In genomic region chr21:44939532-44940115, GRCh38 we compare ENCODE assay signal across 1 cellular context.
A peak's percentile ranks its signal among the peaks of the same experiment; 100 is the strongest.
TF ChIP-seq lines count a peak whose summit lies in the region.

Gene SLX9 (plus strand): TSS chr21:44940029. CDS start chr21:44940058, 29 bp downstream.

TF ChIP-seq in HepG2, 621 proteins besides CTCF, POLR2A, EP300 and RAD21 (continued from another document):
- peak; percentile 53 for TF ChIP-seq FOSL2 (CRISPR knock-in tag; IDR thresholded peaks at IDR 0.05)
- TF ChIP-seq ZHX2 (IDR thresholded peaks at IDR 0.05; ENCODE audit: low read depth) = peak; percentile 84
- no peak for TF ChIP-seq ZHX2 (CRISPR knock-in tag; IDR thresholded peaks at IDR 0.05; ENCODE audit: borderline replicate concordance)
- no peak; the same call in 1 of the 2 replicates for TF ChIP-seq ZNF782 (CRISPR knock-in tag; IDR thresholded peaks at IDR 0.05; ENCODE audit: borderline replicate concordance)
- TF ChIP-seq STAT6 (CRISPR knock-in tag; IDR thresholded peaks at IDR 0.05; ENCODE audit: borderline replicate concordance) = 0 out of 2 replicates have a peak, but pooled peaks have one; percentile 63
- no peak for TF ChIP-seq TCF7L2 (IDR thresholded peaks at IDR 0.05; ENCODE audit: low read depth, low read length)
- TF ChIP-seq ZNF709 (CRISPR knock-in tag; IDR thresholded peaks at IDR 0.05) = peak; percentile 45
- TF ChIP-seq ZSCAN5A (CRISPR knock-in tag; IDR thresholded peaks at IDR 0.05; ENCODE audit: borderline replicate concordance) = no peak
- peak; percentile 65; the same call in 1 of the 2 replicates for TF ChIP-seq ZNF841 (CRISPR knock-in tag; IDR thresholded peaks at IDR 0.05; ENCODE audit: borderline replicate concordance)
- TF ChIP-seq TBX3 (IDR thresholded peaks at IDR 0.05; ENCODE audit: borderline replicate concordance) = peak; percentile 41; the same call in 1 of the 2 replicates
- peak; percentile 76; the same call in 1 of the 2 replicates for TF ChIP-seq ZNF773 (CRISPR knock-in tag; IDR thresholded peaks at IDR 0.05; ENCODE audit: borderline replicate concordance)
- TF ChIP-seq CCAR2 (optimal IDR thresholded peaks at IDR 0.05; ENCODE audit: low read depth, low read length) = peak; percentile 94
- TF ChIP-seq PLSCR1 (CRISPR knock-in tag; IDR thresholded peaks at IDR 0.05; ENCODE audit: borderline replicate concordance) = 0 out of 2 replicates have a peak, but pooled peaks have one; percentile 63
- TF ChIP-seq ZSCAN30 (CRISPR knock-in tag; IDR thresholded peaks at IDR 0.05) = no peak
- peak; percentile 81; the same call in 1 of the 2 replicates for TF ChIP-seq CENPBD1 (CRISPR knock-in tag; IDR thresholded peaks at IDR 0.05; ENCODE audit: borderline replicate concordance, low read depth)
- TF ChIP-seq ZBTB25 (CRISPR knock-in tag; IDR thresholded peaks at IDR 0.05) = peak; percentile 97
- TF ChIP-seq AGO1 (IDR thresholded peaks at IDR 0.05; ENCODE audit: low read depth, low read length, poor library complexity, severe bottlenecking) = no peak
- no peak for TF ChIP-seq ZNF562 (CRISPR knock-in tag; IDR thresholded peaks at IDR 0.05; ENCODE audit: borderline replicate concordance)
- peak; percentile 46; the same call in 1 of the 2 replicates for TF ChIP-seq POGK (CRISPR knock-in tag; conservative IDR thresholded peaks at IDR 0.05)
- TF ChIP-seq HNRNPLL (IDR thresholded peaks at IDR 0.05; ENCODE audit: low read depth, low read length, poor library complexity, severe bottlenecking) = peak; percentile 91
- TF ChIP-seq THYN1 (CRISPR knock-in tag; IDR thresholded peaks at IDR 0.05; ENCODE audit: borderline replicate concordance, low read depth) = no peak
TF ChIP-seq in HepG2: peak in this region for 347.
